29 cellular contexts compared by ENCODE assay signal in genomic region chr3:166111562-166111961, GRCh38.
"Had no signal": no experiment of that assay in that cellular context is flagged by ENCODE, and none has a peak within 500 bp of the region (broad histone marks: within the 10 kb centered on the region; RNA-seq: fewer than 3 reads in every experiment).

No MANE protein-coding gene starts in this region.

- H3K27me3 ChIP-seq: stomach, suprapubic skin, testis, thyroid gland, tibial artery, tibial nerve, transverse colon, upper lobe of left lung, upper lobe of right lung, uterus, vagina had no signal

- H3K4me3 ChIP-seq: stomach, suprapubic skin, testis, thoracic aorta, thyroid gland, tibial artery, tibial nerve, transverse colon, upper lobe of left lung, upper lobe of right lung, uterus, vagina had no signal

- H3K4me1 Mint-ChIP-seq: stimulated activated effector memory CD8-positive, alpha-beta T cell treated with anti-CD3 and anti-CD28 coated beads, Interleukin-12 subunit alpha, Interleukin-12 subunit beta, amount 100 ng/mL, for 72 hours; stimulated activated memory B cell treated with anti-CD40 and anti-IgM and Interleukin-4, amounts not matched to agents 10 μg/mL and 1 μg/mL and 100 μg/mL, for 72 hours; stimulated activated naive B cell treated with anti-CD40 and anti-IgM and Interleukin-4, amounts not matched to agents 10 μg/mL and 1 μg/mL and 100 μg/mL, for 72 hours; stimulated activated naive CD8-positive, alpha-beta T cell treated with anti-CD3 and anti-CD28 coated beads, Interleukin-15, amount 100 ng/mL, for 72 hours had no signal

- H3K4me3 Mint-ChIP-seq: stimulated activated effector memory CD8-positive, alpha-beta T cell treated with anti-CD3 and anti-CD28 coated beads, Interleukin-12 subunit alpha, Interleukin-12 subunit beta, amount 100 ng/mL, for 72 hours; stimulated activated memory B cell treated with anti-CD40 and anti-IgM and Interleukin-4, amounts not matched to agents 10 μg/mL and 1 μg/mL and 100 μg/mL, for 72 hours; stimulated activated naive B cell treated with anti-CD40 and anti-IgM and Interleukin-4, amounts not matched to agents 10 μg/mL and 1 μg/mL and 100 μg/mL, for 72 hours; stimulated activated naive CD8-positive, alpha-beta T cell treated with anti-CD3 and anti-CD28 coated beads, Interleukin-15, amount 100 ng/mL, for 72 hours; stimulated activated naive CD8-positive, alpha-beta T cell treated with anti-CD3 and anti-CD28 coated beads, Interleukin-15, Interleukin-2, amounts not matched to agents 100 ng/mL and 50 ng/mL, for 24 hours; type B pancreatic cell had no signal

- H3K27me3 Mint-ChIP-seq: stimulated activated memory B cell treated with anti-CD40 and anti-IgM and Interleukin-4, amounts not matched to agents 10 μg/mL and 1 μg/mL and 100 μg/mL, for 72 hours; stimulated activated naive B cell treated with anti-CD40 and anti-IgM and Interleukin-4, amounts not matched to agents 10 μg/mL and 1 μg/mL and 100 μg/mL, for 72 hours; stimulated activated naive CD8-positive, alpha-beta T cell treated with anti-CD3 and anti-CD28 coated beads, Interleukin-15, amount 100 ng/mL, for 72 hours; stimulated activated naive CD8-positive, alpha-beta T cell treated with anti-CD3 and anti-CD28 coated beads, Interleukin-15, Interleukin-2, amounts not matched to agents 100 ng/mL and 50 ng/mL, for 24 hours; type B pancreatic cell had no signal

- H3K27ac ChIP-seq: stomach, suprapubic skin, testis, thoracic aorta, thyroid gland, tibial artery, tibial nerve, transverse colon, upper lobe of left lung, upper lobe of right lung, uterus, vagina had no signal

- H3K27ac Mint-ChIP-seq: stimulated activated effector memory CD8-positive, alpha-beta T cell treated with anti-CD3 and anti-CD28 coated beads, Interleukin-12 subunit alpha, Interleukin-12 subunit beta, amount 100 ng/mL, for 72 hours; stimulated activated memory B cell treated with anti-CD40 and anti-IgM and Interleukin-4, amounts not matched to agents 10 μg/mL and 1 μg/mL and 100 μg/mL, for 72 hours; stimulated activated naive B cell treated with anti-CD40 and anti-IgM and Interleukin-4, amounts not matched to agents 10 μg/mL and 1 μg/mL and 100 μg/mL, for 72 hours; stimulated activated naive CD8-positive, alpha-beta T cell treated with anti-CD3 and anti-CD28 coated beads, Interleukin-15, amount 100 ng/mL, for 72 hours; stimulated activated naive CD8-positive, alpha-beta T cell treated with anti-CD3 and anti-CD28 coated beads, Interleukin-15, Interleukin-2, amounts not matched to agents 100 ng/mL and 50 ng/mL, for 24 hours; type B pancreatic cell had no signal

- H3K36me3 ChIP-seq: stomach, suprapubic skin, thoracic aorta, thyroid gland, tibial artery, tibial nerve, transverse colon, upper lobe of left lung, upper lobe of right lung, uterus, vagina had no signal

- ATAC-seq: stimulated activated effector memory CD8-positive, alpha-beta T cell treated with anti-CD3 and anti-CD28 coated beads, Interleukin-12 subunit alpha, Interleukin-12 subunit beta, amount 100 ng/mL, for 72 hours; stimulated activated memory B cell treated with anti-CD40 and anti-IgM and Interleukin-4, amounts not matched to agents 10 μg/mL and 1 μg/mL and 100 μg/mL, for 72 hours; stimulated activated naive B cell treated with anti-CD40 and anti-IgM and Interleukin-4, amounts not matched to agents 10 μg/mL and 1 μg/mL and 100 μg/mL, for 72 hours; stimulated activated naive CD8-positive, alpha-beta T cell treated with anti-CD3 and anti-CD28 coated beads, Interleukin-15, amount 100 ng/mL, for 72 hours; stimulated activated naive CD8-positive, alpha-beta T cell treated with anti-CD3 and anti-CD28 coated beads, Interleukin-15, Interleukin-2, amounts not matched to agents 100 U/mL and 50 U/mL, for 24 hours; upper lobe of right lung had no signal

- H3K9me3 ChIP-seq: stomach, suprapubic skin, testis, thoracic aorta, thyroid gland, tibial artery, tibial nerve, transverse colon, upper lobe of left lung, upper lobe of right lung, uterus, vagina had no signal

- DNase-seq: stimulated activated CD4-positive, alpha-beta T cell treated with anti-CD3 and anti-CD28 coated beads, Interleukin-2, amount 100 ng/mL, for 48 hours; stimulated activated CD4-positive, alpha-beta T cell treated with anti-CD3 and anti-CD28 coated beads, Interleukin-4, amount 100 ng/mL, for 1 hour; stimulated activated CD4-positive, alpha-beta T cell treated with anti-CD3 and anti-CD28 coated beads, Interleukin-4, amount 100 ng/mL, for 24 hours; stimulated activated CD4-positive, alpha-beta T cell treated with anti-CD3 and anti-CD28 coated beads, Interleukin-4, amount 100 ng/mL, for 4 hours; stimulated activated CD8-positive, alpha-beta memory T cell treated with anti-CD3 and anti-CD28 coated beads, Interleukin-4, amount 100 ng/mL, for 48 hours; stimulated activated naive B cell treated with anti-CD40 and anti-IgM and Interleukin-4, amounts not matched to agents 10 μg/mL and 1 μg/mL and 100 μg/mL, for 72 hours; stimulated activated naive CD4-positive, alpha-beta T cell; stimulated activated naive CD4-positive, alpha-beta T cell treated with Interleukin-2 at 50 U/mL for 16 hours; stimulated activated naive CD8-positive, alpha-beta T cell treated with anti-CD3 and anti-CD28 coated beads, Interleukin-15, amount 100 ng/mL, for 72 hours; stimulated activated naive CD8-positive, alpha-beta T cell treated with anti-CD3 and anti-CD28 coated beads, Interleukin-15, Interleukin-2, amounts not matched to agents 100 U/mL and 50 U/mL, for 24 hours; stomach; substantia nigra; testis; thyroid gland; tibial artery; transverse colon; trophoblast cell; upper lobe of left lung; upper lobe of right lung; uterus had no signal

- H3K4me1 ChIP-seq: stomach, suprapubic skin, testis, thyroid gland, tibial artery, tibial nerve, transverse colon, upper lobe of left lung, upper lobe of right lung, uterus, vagina had no signal

- H3K36me3 Mint-ChIP-seq: stimulated activated effector memory CD8-positive, alpha-beta T cell treated with anti-CD3 and anti-CD28 coated beads, Interleukin-12 subunit alpha, Interleukin-12 subunit beta, amount 100 ng/mL, for 72 hours; stimulated activated memory B cell treated with anti-CD40 and anti-IgM and Interleukin-4, amounts not matched to agents 10 μg/mL and 1 μg/mL and 100 μg/mL, for 72 hours; stimulated activated naive B cell treated with anti-CD40 and anti-IgM and Interleukin-4, amounts not matched to agents 10 μg/mL and 1 μg/mL and 100 μg/mL, for 72 hours; type B pancreatic cell had no signal

- H3K9me3 Mint-ChIP-seq: type B pancreatic cell had no signal

- FAIRE-seq: urothelium cell line had no signal
